8 cellular contexts compared by ENCODE assay signal in genomic region chr20:32483351-32484220, GRCh38.
A peak's percentile ranks its signal among the peaks of the same experiment; 100 is the strongest.
DNase-seq lines count a peak whose midpoint lies in the region; TF ChIP-seq lines count a peak whose summit lies in the region.

No MANE protein-coding gene starts in this region.

- H3K36me3 Mint-ChIP-seq in dendritic cell treated with granulocyte-macrophage colony-stimulating factor and Interleukin-4, amounts not matched to agents 40 ng/mL and 50 ng/mL, for 4 days (ENCODE audit: low read depth) = peaks cover 22% of the 10 kb centered on the region

- no peaks in the 10 kb centered on the region for H3K9me3 ChIP-seq in liver (ENCODE audit: control insufficient read depth in 4 of 4, low read length in 3 of 4)

- no peak overlapping the region for H3K9ac ChIP-seq in liver (ENCODE audit: low read depth in 1 of 2, low read length in 2 of 2)

- peak overlapping the region; percentile 63 for H3K27ac Mint-ChIP-seq in dendritic cell treated with granulocyte-macrophage colony-stimulating factor and Interleukin-4, amounts not matched to agents 40 ng/mL and 50 ng/mL, for 4 days

- TF ChIP-seq RAD21 in liver (IDR thresholded peaks at IDR 0.05) = no peak

- H3K4me1 ChIP-seq in liver (ENCODE audit: control insufficient read depth in 4 of 4, insufficient read depth in 4 of 4, low read length in 3 of 4) = peaks cover 6 to 49% (median 30%) of the 10 kb centered on the region in 4 donors

- DNase-seq in H7 = peak; percentile 99
- peak; percentile 97 for DNase-seq in NCI-H510A (lab: John Stamatoyannopoulos, UW)
- peak; percentile 66 for DNase-seq in activated CD4-positive, alpha-beta T cell treated with anti-CD3 and anti-CD28 coated beads for 48 hours
- DNase-seq in stimulated activated CD4-positive, alpha-beta T cell treated with anti-CD3 and anti-CD28 coated beads, Interleukin-4, amount 100 ng/mL, for 1 hour = peak; percentile 70
- no peak for DNase-seq in OCI-M2 (lab: John Stamatoyannopoulos, UW; ENCODE audit: unreplicated experiment)

- H3K27ac ChIP-seq in 22Rv1 (peak overlapping the region; percentile 77), liver (ENCODE audit: low read depth in 1 of 2, low read length in 2 of 2) (peak overlapping the region; percentile 77 to 80)

- H3K36me3 ChIP-seq in H7 (replicated peaks; ENCODE audit: control insufficient read depth, insufficient read depth, low read length) = peaks cover 4% of the 10 kb centered on the region
- no peaks in the 10 kb centered on the region for H3K36me3 ChIP-seq in liver (ENCODE audit: control insufficient read depth in 4 of 4, insufficient read depth in 3 of 4, low read depth in 1 of 4, low read length in 3 of 4)

- H3K4me3 Mint-ChIP-seq in dendritic cell treated with granulocyte-macrophage colony-stimulating factor and Interleukin-4, amounts not matched to agents 40 ng/mL and 50 ng/mL, for 4 days = peak overlapping the region; percentile 78

- H3K4me1 Mint-ChIP-seq in dendritic cell treated with granulocyte-macrophage colony-stimulating factor and Interleukin-4, amounts not matched to agents 40 ng/mL and 50 ng/mL, for 4 days (ENCODE audit: low read depth) = peaks cover 47% of the 10 kb centered on the region

- intact Hi-C loops in dendritic cell treated with granulocyte-macrophage colony-stimulating factor and Interleukin-4, amounts not matched to agents 40 ng/mL and 50 ng/mL, for 4 days (cut with micrococcal nuclease) = no loop called here

- H3K4me3 ChIP-seq in H7 (ENCODE audit: insufficient read depth, low read depth, low read length) (peak overlapping the region; percentile 87), liver (ENCODE audit: low read depth in 1 of 3, low read length in 3 of 3) (peak overlapping the region; percentile 57 to 96 (median 73))

- H3K9me3 Mint-ChIP-seq in dendritic cell treated with granulocyte-macrophage colony-stimulating factor and Interleukin-4, amounts not matched to agents 40 ng/mL and 50 ng/mL, for 4 days = no peaks in the 10 kb centered on the region

- H3K27me3 ChIP-seq in H7 (ENCODE audit: control insufficient read depth, insufficient read depth, low read length) = no peaks in the 10 kb centered on the region
- H3K27me3 ChIP-seq in liver (ENCODE audit: control insufficient read depth in 4 of 4, insufficient read depth in 4 of 4, low read length in 3 of 4) = no peaks in the 10 kb centered on the region

- peaks cover 12% of the 10 kb centered on the region for H3K27me3 Mint-ChIP-seq in dendritic cell treated with granulocyte-macrophage colony-stimulating factor and Interleukin-4, amounts not matched to agents 40 ng/mL and 50 ng/mL, for 4 days

- TF ChIP-seq CTCF in 22Rv1 (IDR thresholded peaks at IDR 0.05) = no peak
- no peak for TF ChIP-seq CTCF in liver (IDR thresholded peaks at IDR 0.05; ENCODE audit: low read depth, low read length, missing input control)

- 2% methylated on average over 78 of the region's 79 CpGs for WGBS in liver

TF ChIP-seq in liver, 16 proteins besides CTCF, POLR2A, EP300 and RAD21:
- TF ChIP-seq REST (IDR thresholded peaks at IDR 0.05) (no peak), HNF4A (conservative IDR thresholded peaks at IDR 0.05) (no peak), GABPA (IDR thresholded peaks at IDR 0.05 in 1 of 2, conservative IDR thresholded peaks at IDR 0.05 in 1 of 2) (no peak), TAF1 (conservative IDR thresholded peaks at IDR 0.05) (no peak), YY1 (IDR thresholded peaks at IDR 0.05) (no peak), ZBTB33 (IDR thresholded peaks at IDR 0.05) (no peak), JUND (IDR thresholded peaks at IDR 0.05) (no peak), RXRA (IDR thresholded peaks at IDR 0.05) (no peak), MAX (IDR thresholded peaks at IDR 0.05) (no peak), HNF4G (IDR thresholded peaks at IDR 0.05) (no peak), SP1 (IDR thresholded peaks at IDR 0.05) (no peak), FOXA2 (IDR thresholded peaks at IDR 0.05) (no peak), FOXA1 (IDR thresholded peaks at IDR 0.05) (no peak), NR2F2 (IDR thresholded peaks at IDR 0.05) (no peak), ATF3 (IDR thresholded peaks at IDR 0.05) (no peak), EGR1 (IDR thresholded peaks at IDR 0.05; ENCODE audit: low read depth in 2 of 2) (no peak)
